19 cellular contexts compared by ENCODE assay signal in the genomic region with DNA sequence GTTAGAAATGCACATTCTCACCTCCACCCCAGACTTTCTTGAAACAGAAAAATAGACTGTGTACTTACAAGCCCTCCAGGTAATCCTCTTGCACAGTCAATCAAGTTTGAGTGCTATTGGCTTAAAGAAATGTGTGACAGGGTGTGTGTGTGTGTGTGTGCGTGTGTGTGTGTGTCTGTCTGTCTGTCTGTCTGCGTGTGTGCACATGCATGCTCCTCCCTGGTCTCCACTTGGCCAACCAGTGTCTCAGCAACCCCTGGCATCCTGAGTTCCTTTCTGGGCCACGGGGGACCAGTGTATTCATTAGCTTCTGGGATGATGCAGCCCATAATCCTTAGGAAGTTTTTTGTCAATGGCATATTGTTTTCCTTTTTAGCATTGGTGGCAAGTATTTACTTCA. TPM values are rescaled to one million over a fixed set of nuclear protein-coding genes. Genes with fewer than 3 reads are reported as not detected.
DNase-seq lines count a peak whose midpoint lies in the region; ATAC-seq and TF ChIP-seq lines count a peak whose summit lies in the region.
"Had no signal": no experiment of that assay in that cellular context is flagged by ENCODE, and none has a peak within 500 bp of the region (broad histone marks: within the 10 kb centered on the region; RNA-seq: fewer than 3 reads in every experiment).

No MANE protein-coding gene starts in this region.

- H2BK120ac ChIP-seq in mesenchymal stem cell (ENCODE audit: low read depth, low read length), result peak overlapping the region; percentile 80

- H3K4me1 ChIP-seq in left ventricle myocardium inferior (peaks cover 98% of the 10 kb centered on the region), mesenchymal stem cell (ENCODE audit: control insufficient read depth, insufficient read depth, low read depth, low read length) (peaks cover 16% of the 10 kb centered on the region), esophagus squamous epithelium (peaks cover 0 to 61% (median 31%) of the 10 kb centered on the region in 3 donors)
- H3K4me1 ChIP-seq: thyroid gland had no signal

- H3K79me1 ChIP-seq in mesenchymal stem cell (replicated peaks; ENCODE audit: low read length, poor library complexity, severe bottlenecking), result peaks cover 23% of the 10 kb centered on the region

- H3K27ac ChIP-seq in left ventricle myocardium inferior (replicated peaks), result peak overlapping the region; percentile 93
- peak overlapping the region; percentile 33 to 100 (median 93) for H3K27ac ChIP-seq in dorsolateral prefrontal cortex
- no peak overlapping the region for H3K27ac ChIP-seq in mesenchymal stem cell (ENCODE audit: low read length, poor library complexity, severe bottlenecking)
- H3K27ac ChIP-seq in substantia nigra (ENCODE audit: low read depth, low read length, poor library complexity, severe bottlenecking), result peak overlapping the region; percentile 50
- H3K27ac ChIP-seq in esophagus squamous epithelium, result peak overlapping the region in 1 of 4 donors; percentile 21
- H3K27ac ChIP-seq: thyroid gland had no signal

- H3K27ac Mint-ChIP-seq in effector memory CD8-positive, alpha-beta T cell, result no peak overlapping the region
- H3K27ac Mint-ChIP-seq: activated CD4-positive, alpha-beta T cell treated with anti-CD3 and anti-CD28 coated beads for 36 hours; activated naive CD8-positive, alpha-beta T cell treated with anti-CD3 and anti-CD28 coated beads for 36 hours; CD4-positive, alpha-beta memory T cell had no signal

- no peak overlapping the region for H2AK5ac ChIP-seq in mesenchymal stem cell (ENCODE audit: low read length, severe bottlenecking)

- H3K4me1 Mint-ChIP-seq in effector memory CD8-positive, alpha-beta T cell (ENCODE audit: low read depth in 2 of 2), result no peaks in the 10 kb centered on the region
- H3K4me1 Mint-ChIP-seq: activated CD4-positive, alpha-beta T cell treated with anti-CD3 and anti-CD28 coated beads for 36 hours had no signal

- H3K4ac ChIP-seq in mesenchymal stem cell (ENCODE audit: low read depth in 1 of 2, low read length in 2 of 2), result peak overlapping the region in 1 of 2 experiments; percentile 13

- no peak overlapping the region for H3K4me3 Mint-ChIP-seq in effector memory CD8-positive, alpha-beta T cell
- H3K4me3 Mint-ChIP-seq: activated CD4-positive, alpha-beta T cell treated with anti-CD3 and anti-CD28 coated beads for 36 hours; activated naive CD8-positive, alpha-beta T cell treated with anti-CD3 and anti-CD28 coated beads for 36 hours; CD4-positive, alpha-beta memory T cell had no signal

- H3K36me3 Mint-ChIP-seq in effector memory CD8-positive, alpha-beta T cell (ENCODE audit: insufficient read depth), result no peaks in the 10 kb centered on the region
- H3K36me3 Mint-ChIP-seq: activated naive CD8-positive, alpha-beta T cell treated with anti-CD3 and anti-CD28 coated beads for 36 hours; CD4-positive, alpha-beta memory T cell had no signal

- intact Hi-C loops in left ventricle myocardium inferior (cut with micrococcal nuclease) (no loop called here), left ventricle myocardium superior (cut with micrococcal nuclease) (no loop called here), dorsolateral prefrontal cortex (cut with DNase I) (no loop called here), esophagus squamous epithelium (cut with DNase I) (no loop called here)

- H3K4me3 ChIP-seq in left ventricle myocardium inferior, result peak overlapping the region; percentile 17
- peak overlapping the region in 6 of 59 donors; percentile 2 to 21 (median 7) for H3K4me3 ChIP-seq in dorsolateral prefrontal cortex
- no peak overlapping the region for H3K4me3 ChIP-seq in mesenchymal stem cell (ENCODE audit: insufficient read depth in 1 of 2, low read depth in 1 of 2, low read length in 2 of 2)
- no peak overlapping the region for H3K4me3 ChIP-seq in esophagus squamous epithelium
- H3K4me3 ChIP-seq: thyroid gland had no signal

- H3K27me3 Mint-ChIP-seq in effector memory CD8-positive, alpha-beta T cell, result peaks cover 24 to 30% of the 10 kb centered on the region in 2 donors

- WGBS in mesenchymal stem cell, result 67% methylated on average over 3 of the region's 3 CpGs
- 50 to 54% methylated on average over 2 to 3 of the region's 3 CpGs for WGBS in esophagus squamous epithelium, 2 donors

- TF ChIP-seq POLR2A in esophagus squamous epithelium (IDR thresholded peaks at IDR 0.05), result no peak

- peak overlapping the region; percentile 67 for H4K8ac ChIP-seq in mesenchymal stem cell (ENCODE audit: low read length)

- H3K14ac ChIP-seq in mesenchymal stem cell (ENCODE audit: low read length in 2 of 2), result peak overlapping the region in 1 of 2 experiments; percentile 45

- peak overlapping the region; percentile 25 to 76 for H3K18ac ChIP-seq in mesenchymal stem cell (ENCODE audit: low read depth in 1 of 2, low read length in 2 of 2)

- no peaks in the 10 kb centered on the region for H3K36me3 ChIP-seq in left ventricle myocardium inferior
- no peaks in the 10 kb centered on the region for H3K36me3 ChIP-seq in mesenchymal stem cell (ENCODE audit: control insufficient read depth in 1 of 2, insufficient read depth in 2 of 2, low read depth in 1 of 2, low read length in 2 of 2)
- no peaks in the 10 kb centered on the region for H3K36me3 ChIP-seq in esophagus squamous epithelium
- H3K36me3 ChIP-seq: thyroid gland had no signal

- no peak overlapping the region for H3K4me2 ChIP-seq in mesenchymal stem cell (ENCODE audit: low read length, poor library complexity, severe bottlenecking)

- no peak for ATAC-seq in left ventricle myocardium superior
- no peak for ATAC-seq in effector memory CD8-positive, alpha-beta T cell (replicated peaks)
- no peak for ATAC-seq in GM19452 (IDR thresholded peaks at IDR 0.05; ENCODE audit: unreplicated experiment)
- ATAC-seq: activated CD4-positive, alpha-beta T cell treated with anti-CD3 and anti-CD28 coated beads for 36 hours had no signal

- peak overlapping the region; percentile 70 for H2BK15ac ChIP-seq in mesenchymal stem cell (ENCODE audit: low read depth, poor library complexity, severe bottlenecking)

- no peak overlapping the region for H2BK5ac ChIP-seq in mesenchymal stem cell (ENCODE audit: low read depth, low read length, poor library complexity, severe bottlenecking)

- DNase-seq in left ventricle myocardium inferior, result no peak
- no peak for DNase-seq in left ventricle myocardium superior
- no peak for DNase-seq in dorsolateral prefrontal cortex
- no peak for DNase-seq in mesenchymal stem cell
- no peak for DNase-seq in substantia nigra (lab: John Stamatoyannopoulos, UW)
- no peak for DNase-seq in effector memory CD8-positive, alpha-beta T cell
- no peak for DNase-seq in esophagus squamous epithelium (lab: John Stamatoyannopoulos, UW)
- DNase-seq: ACHN; activated CD4-positive, alpha-beta T cell treated with anti-CD3 and anti-CD28 coated beads for 36 hours; activated naive CD8-positive, alpha-beta T cell treated with anti-CD3 and anti-CD28 coated beads for 36 hours; CD4-positive, alpha-beta memory T cell; cortex of kidney; GOT3; nucleus accumbens; SHP77; T-helper 1 cell; thyroid gland had no signal

- H2AFZ ChIP-seq in mesenchymal stem cell (ENCODE audit: low read depth, low read length), result no peak overlapping the region

- H3K9me3 Mint-ChIP-seq in effector memory CD8-positive, alpha-beta T cell, result no peaks in the 10 kb centered on the region
- H3K9me3 Mint-ChIP-seq: activated naive CD8-positive, alpha-beta T cell treated with anti-CD3 and anti-CD28 coated beads for 36 hours had no signal

- TF ChIP-seq CTCF in left ventricle myocardium inferior (IDR thresholded peaks at IDR 0.05; ENCODE audit: borderline replicate concordance) (no peak), dorsolateral prefrontal cortex (IDR thresholded peaks at IDR 0.05 in 54 of 56, conservative IDR thresholded peaks at IDR 0.05 in 2 of 56; ENCODE audit: low read depth in 1 of 56, partially characterized antibody in 56 of 56) (no peak), esophagus squamous epithelium (IDR thresholded peaks at IDR 0.05) (no peak)

- no peak overlapping the region for H3K9ac ChIP-seq in mesenchymal stem cell (ENCODE audit: low read length)

- peak overlapping the region; percentile 7 to 70 for H2BK12ac ChIP-seq in mesenchymal stem cell (ENCODE audit: low read length in 2 of 2)

- H3K27me3 ChIP-seq in left ventricle myocardium inferior (ENCODE audit: low read depth), result no peaks in the 10 kb centered on the region
- H3K27me3 ChIP-seq in dorsolateral prefrontal cortex, result no peaks in the 10 kb centered on the region
- H3K27me3 ChIP-seq in mesenchymal stem cell (ENCODE audit: control insufficient read depth in 1 of 2, insufficient read depth in 1 of 2, low read length in 2 of 2), result no peaks in the 10 kb centered on the region
- no peaks in the 10 kb centered on the region for H3K27me3 ChIP-seq in esophagus squamous epithelium
- H3K27me3 ChIP-seq: thyroid gland had no signal

- H3K23ac ChIP-seq in mesenchymal stem cell (ENCODE audit: low read length in 2 of 2), result no peak overlapping the region

- peak overlapping the region; percentile 2 for H4K91ac ChIP-seq in mesenchymal stem cell (ENCODE audit: low read length)

- no peaks in the 10 kb centered on the region for H3K9me3 ChIP-seq in left ventricle myocardium inferior (replicated peaks)
- H3K9me3 ChIP-seq in mesenchymal stem cell (ENCODE audit: control insufficient read depth, low read length), result no peaks in the 10 kb centered on the region
- no peaks in the 10 kb centered on the region for H3K9me3 ChIP-seq in esophagus squamous epithelium
- H3K9me3 ChIP-seq: thyroid gland had no signal

RNA-seq across cellular contexts. Expression of gene SCHIP1, which starts 20.2 kb away (rescaled TPM):
- total RNA-seq in left ventricle myocardium inferior (62.6 TPM), left ventricle myocardium superior (56.3 TPM), dorsolateral prefrontal cortex (100 to 1,000 TPM in 47 of 120 experiments, 10 to 100 TPM in 73; 43.3 to 151 (median 93.9) TPM), esophagus squamous epithelium (1 to 10 TPM in 2 of 4 donors, under 1 TPM in 2; 0.30 to 5.5 (median 0.83) TPM)
- 7.2 TPM for polyA plus RNA-seq in mesenchymal stem cell (2013, experiment 1 of 2)
- polyA plus RNA-seq in mesenchymal stem cell (2013, experiment 2 of 2), result 7.2 TPM
- total RNA-seq: activated CD4-positive, alpha-beta T cell treated with anti-CD3 and anti-CD28 coated beads for 36 hours; activated naive CD8-positive, alpha-beta T cell treated with anti-CD3 and anti-CD28 coated beads for 36 hours; CD4-positive, alpha-beta memory T cell; OCI-LY7 had no signal
- polyA plus RNA-seq: CD4-positive, alpha-beta memory T cell had no signal
